18 cellular contexts compared by ENCODE assay signal in the genomic region with DNA sequence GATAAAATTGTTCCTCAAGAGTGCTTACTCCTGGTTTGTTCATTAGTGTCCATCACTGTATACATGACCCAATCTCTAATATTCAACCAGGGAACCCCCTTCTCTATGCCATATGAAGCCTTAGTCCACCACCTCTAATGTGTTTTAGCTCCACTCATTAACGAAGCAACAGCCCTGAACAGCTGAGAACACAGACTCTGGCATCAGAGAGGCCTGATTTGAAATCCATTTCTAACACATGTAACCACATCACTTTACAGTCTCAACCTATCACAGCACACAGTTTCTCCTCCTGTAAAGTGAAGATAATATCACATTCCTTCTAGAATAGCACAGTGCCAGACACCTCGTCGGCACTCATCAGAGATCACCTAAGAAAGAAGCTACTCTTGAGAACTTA.
DNase-seq lines count a peak whose midpoint lies in the region; ATAC-seq and TF ChIP-seq lines count a peak whose summit lies in the region.
"Had no signal": no experiment of that assay in that cellular context is flagged by ENCODE, and none has a peak within 500 bp of the region (broad histone marks: within the 10 kb centered on the region; RNA-seq: fewer than 3 reads in every experiment).

No MANE protein-coding gene starts in this region.

- no peaks in the 10 kb centered on the region for H4K20me1 ChIP-seq in MM.1S (ENCODE audit: insufficient read depth, low read length)

- H3K27me3 ChIP-seq in skeletal muscle satellite cell (ENCODE audit: control insufficient read depth, insufficient read depth, low read length), result no peaks in the 10 kb centered on the region
- no peaks in the 10 kb centered on the region for H3K27me3 ChIP-seq in MM.1S (replicated peaks; ENCODE audit: insufficient read depth, low read length)

- no peaks in the 10 kb centered on the region for H3K79me2 ChIP-seq in MM.1S (ENCODE audit: low read length)

- no peak for DNase-seq in activated T-cell treated with anti-CD3 and anti-CD28 coated beads, Interleukin-2, amount 50 U/mL, for 24 hours
- no peak for DNase-seq in activated T-cell treated with anti-CD3 and anti-CD28 coated beads, Interleukin-2, amount 50 U/mL, for 48 hours
- DNase-seq in LHCN-M2 (ENCODE audit: low read depth), result peak; percentile 51
- peak; percentile 8 for DNase-seq in left kidney (ENCODE audit: low read depth, low spot score)
- DNase-seq in MM.1S, result no peak
- no peak for DNase-seq in left lobe of liver (ENCODE audit: low spot score)
- DNase-seq: C1 segment of cervical spinal cord; DMS 273 treated with DMSO at 0.1 percent for 48 hours; GDM1; NCI-H1105 treated with DMSO at 0.1 percent for 48 hours; NCI-H1930; NCI-H2171 treated with DMSO at 0.1 percent for 48 hours; NCI-H446 treated with DMSO at 0.1 percent for 48 hours; NK-92 treated with Interleukin-12 subunit alpha and Interleukin-12 subunit beta, amount 100 ng/mL, for 24 hours; OCI-M1; SHP77 treated with DMSO at 0.1 percent for 48 hours had no signal

- no peak for ATAC-seq in left lobe of liver

- no peaks in the 10 kb centered on the region for H3F3A ChIP-seq in MM.1S (ENCODE audit: insufficient read depth, low read length)

- no peak overlapping the region for H2AFZ ChIP-seq in MM.1S (ENCODE audit: low read length)

- H3K4me3 Mint-ChIP-seq in activated T-cell treated with anti-CD3 and anti-CD28 coated beads, Interleukin-2, amount 50 U/mL, for 24 hours, result no peak overlapping the region

- H3K36me3 ChIP-seq in skeletal muscle satellite cell (ENCODE audit: insufficient read depth, low read length), result peaks cover 8% of the 10 kb centered on the region
- H3K36me3 ChIP-seq in MM.1S (replicated peaks; ENCODE audit: insufficient read depth, low read length), result no peaks in the 10 kb centered on the region; the same call in 1 of the 2 replicates

- peak overlapping the region; percentile 48 for H3K4me2 ChIP-seq in skeletal muscle satellite cell (ENCODE audit: low read length)
- no peak overlapping the region for H3K4me2 ChIP-seq in MM.1S (ENCODE audit: low read depth, low read length)
- H3K4me2 ChIP-seq: KMS-11 had no signal

- peak overlapping the region; percentile 3 for H3K27ac Mint-ChIP-seq in activated T-cell treated with anti-CD3 and anti-CD28 coated beads, Interleukin-2, amount 50 U/mL, for 24 hours

- no peak overlapping the region for H3K27ac ChIP-seq in MM.1S (ENCODE audit: low read length)
- H3K27ac ChIP-seq: KMS-11 had no signal

- H3K27me3 Mint-ChIP-seq in activated T-cell treated with anti-CD3 and anti-CD28 coated beads, Interleukin-2, amount 50 U/mL, for 24 hours, result no peaks in the 10 kb centered on the region

- no peaks in the 10 kb centered on the region for H3K9me3 Mint-ChIP-seq in activated T-cell treated with anti-CD3 and anti-CD28 coated beads, Interleukin-2, amount 50 U/mL, for 24 hours

- H3K9me3 ChIP-seq in skeletal muscle satellite cell (replicated peaks; ENCODE audit: low read length) (no peaks in the 10 kb centered on the region), MM.1S (replicated peaks; ENCODE audit: insufficient read depth, low read length) (no peaks in the 10 kb centered on the region)

- H3K9me2 ChIP-seq in MM.1S (replicated peaks; ENCODE audit: insufficient read depth, low read length), result no peaks in the 10 kb centered on the region

- H3K4me1 Mint-ChIP-seq in activated T-cell treated with anti-CD3 and anti-CD28 coated beads, Interleukin-2, amount 50 U/mL, for 24 hours (ENCODE audit: low read depth), result peaks cover 13% of the 10 kb centered on the region

- peaks cover 53% of the 10 kb centered on the region for H3K4me1 ChIP-seq in skeletal muscle satellite cell (ENCODE audit: control insufficient read depth, insufficient read depth, low read length)
- H3K4me1 ChIP-seq in MM.1S (ENCODE audit: low read length), result no peaks in the 10 kb centered on the region

- no peak for TF ChIP-seq CTCF in MM.1S (IDR thresholded peaks at IDR 0.05; ENCODE audit: low read length)

- H3K9ac ChIP-seq in skeletal muscle satellite cell (ENCODE audit: low read depth, low read length) (no peak overlapping the region), MM.1S (ENCODE audit: low read length) (no peak overlapping the region)
- H3K9ac ChIP-seq: KMS-11 had no signal

- H3K36me3 Mint-ChIP-seq in activated T-cell treated with anti-CD3 and anti-CD28 coated beads, Interleukin-2, amount 50 U/mL, for 24 hours (ENCODE audit: low read depth), result peaks cover 60% of the 10 kb centered on the region

- H3K4me3 ChIP-seq in skeletal muscle satellite cell (ENCODE audit: low read length) (no peak overlapping the region), MM.1S (ENCODE audit: low read length) (no peak overlapping the region)

Comparison
In these comparisons a context has a peak if more than half of its experiments do, and no peak if none do; other contexts are left out.
1. DNase-seq: peak in LHCN-M2 (single experiment) and left kidney (single experiment); none in activated T-cell treated with anti-CD3 and anti-CD28 coated beads, Interleukin-2, amount 50 U/mL, for 24 hours (single experiment), activated T-cell treated with anti-CD3 and anti-CD28 coated beads, Interleukin-2, amount 50 U/mL, for 48 hours (0 of 2), MM.1S (single experiment) and left lobe of liver (single experiment).